ENCODE assay signal across 9 cellular contexts in the genomic region with DNA sequence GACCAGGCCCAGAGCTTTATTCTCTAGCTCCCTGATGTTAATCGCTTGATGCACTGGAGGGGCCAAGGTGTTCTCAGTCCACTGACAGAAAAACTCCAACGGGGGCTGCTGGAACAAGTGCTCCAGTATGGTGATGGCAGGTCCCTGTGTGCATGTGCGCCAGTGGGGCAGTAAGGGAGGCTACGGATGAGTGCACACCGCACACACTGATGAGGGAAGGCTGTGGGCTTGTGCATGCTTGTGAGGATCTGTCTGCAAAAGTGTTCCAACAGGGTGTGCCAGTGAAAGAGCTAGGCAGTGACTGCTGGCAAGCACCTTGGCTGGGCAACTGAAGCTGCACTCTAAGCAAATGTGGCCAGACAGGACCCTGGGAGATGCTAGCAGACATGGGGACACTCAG.
"Had no signal": no experiment of that assay in that cellular context is flagged by ENCODE, and none has a peak within 500 bp of the region (broad histone marks: within the 10 kb centered on the region; RNA-seq: fewer than 3 reads in every experiment).

No MANE protein-coding gene starts in this region.

- H3K36me3 ChIP-seq: HAP-1 had no signal

- H3K4me3 Mint-ChIP-seq: HFFc6, IgD-negative memory B cell had no signal

- H3K36me3 Mint-ChIP-seq: IgD-negative memory B cell had no signal

- H3K27me3 Mint-ChIP-seq: IgD-negative memory B cell had no signal

- H3K4me1 ChIP-seq: HAP-1 had no signal

- H3K9ac ChIP-seq: GM23248 had no signal

- ATAC-seq: HCT116 had no signal

- H3K27ac Mint-ChIP-seq: HFFc6, IgD-negative memory B cell had no signal

- DNase-seq: GM23248, GOT3, H7, HFFc6, KBM-7 had no signal

- H3K27ac ChIP-seq: GM23248, HL-60 had no signal

- H3K4me3 ChIP-seq: GM23248, HAP-1 had no signal

- H3K9me3 ChIP-seq: HAP-1 had no signal

- H2AFZ ChIP-seq: GM23248 had no signal
